In the genomic region with DNA sequence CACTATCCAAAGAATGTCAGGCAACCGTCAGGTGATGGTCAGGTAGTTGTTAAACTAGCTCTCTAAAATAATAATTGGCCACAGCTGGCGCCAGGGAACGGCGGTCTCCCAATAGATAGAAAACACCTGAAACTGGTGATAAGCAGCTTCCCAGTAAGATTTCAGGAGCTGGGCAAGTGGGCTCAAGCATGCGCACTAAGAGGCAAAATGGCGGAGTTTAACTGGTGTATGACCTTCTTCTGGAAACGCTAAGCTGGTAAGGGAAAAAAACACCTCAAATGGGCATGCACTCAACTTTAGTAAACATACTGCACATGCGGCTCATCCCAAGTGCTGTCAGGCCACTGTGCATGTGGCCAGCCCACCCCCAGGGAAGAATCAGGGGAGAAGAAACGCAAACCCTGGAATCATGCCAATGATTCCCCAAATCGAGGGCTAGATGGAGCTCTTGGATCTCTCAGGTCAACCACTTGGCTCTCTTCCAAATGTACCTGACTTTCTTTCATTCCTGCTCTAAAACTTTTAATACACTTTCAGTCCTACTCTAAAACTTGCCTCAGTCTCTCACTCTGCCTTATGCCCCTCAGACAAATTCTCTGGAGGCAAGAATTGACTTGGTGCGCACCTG, we compare ENCODE assay signal across 9 cellular contexts.
DNase-seq lines count a peak whose midpoint lies in the region; FAIRE-seq and TF ChIP-seq lines count a peak whose summit lies in the region.
"Had no signal": no experiment of that assay in that cellular context is flagged by ENCODE, and none has a peak within 500 bp of the region (broad histone marks: within the 10 kb centered on the region; RNA-seq: fewer than 3 reads in every experiment).

No MANE protein-coding gene starts in this region.

- 61 to 65% methylated on average over 11 of the region's 11 CpGs for WGBS in GM23248 (ENCODE audit: low coverage in 1 of 2, low lambda C conversion rate in 2 of 2, missing lambda C conversion rate in 2 of 2), 2 experiments

- H3K4me3 Mint-ChIP-seq in chondrocyte (ENCODE audit: unreplicated experiment) (no peak overlapping the region), nephron (no peak overlapping the region)

- no peak overlapping the region for H3K27ac Mint-ChIP-seq in chondrocyte (ENCODE audit: unreplicated experiment)
- H3K27ac Mint-ChIP-seq in nephron, result no peak overlapping the region

- H3K36me3 ChIP-seq in GM23248 (ENCODE audit: low read depth), result no peaks in the 10 kb centered on the region

- H3K9me3 ChIP-seq in GM23248 (ENCODE audit: low read depth), result no peaks in the 10 kb centered on the region

- no peak overlapping the region for H3K4me2 ChIP-seq in GM23248 (ENCODE audit: unreplicated experiment)

- no peak for TF ChIP-seq POLR2A in GM12892 (IDR thresholded peaks at IDR 0.05; ENCODE audit: low read depth, low read length)

- TF ChIP-seq CTCF in chondrocyte (IDR thresholded peaks at IDR 0.05) (peak; percentile 36), nephron (IDR thresholded peaks at IDR 0.05; ENCODE audit: unreplicated experiment in 3 of 3) (peak; percentile 18 to 35 (median 35)), GM20000 (IDR thresholded peaks at IDR 0.05; ENCODE audit: extremely low read depth, missing control alignments) (no peak)

- H3K36me3 Mint-ChIP-seq in chondrocyte (ENCODE audit: low read depth), result peaks cover 3% of the 10 kb centered on the region
- no peaks in the 10 kb centered on the region for H3K36me3 Mint-ChIP-seq in nephron (ENCODE audit: low read depth)

- H4K20me1 ChIP-seq in GM23248 (ENCODE audit: insufficient read depth), result no peaks in the 10 kb centered on the region

- H3K27me3 ChIP-seq in GM23248 (replicated peaks; ENCODE audit: insufficient read depth), result no peaks in the 10 kb centered on the region

- in situ Hi-C loops in GM23248 (cut with MboI), result no loop called here

- no peaks in the 10 kb centered on the region for H3K9me2 ChIP-seq in GM23248 (ENCODE audit: insufficient read depth)

- no peaks in the 10 kb centered on the region for H3F3A ChIP-seq in GM23248 (ENCODE audit: insufficient read depth)

- no peaks in the 10 kb centered on the region for H3K4me1 ChIP-seq in GM23248 (ENCODE audit: insufficient read depth)

- H3K9ac ChIP-seq in GM23248, result no peak overlapping the region

- H3K4me1 Mint-ChIP-seq in chondrocyte (ENCODE audit: low read depth) (peaks cover 7% of the 10 kb centered on the region), nephron (peaks cover 8% of the 10 kb centered on the region)

- H3K9me3 Mint-ChIP-seq in chondrocyte (ENCODE audit: low read depth) (no peaks in the 10 kb centered on the region), nephron (no peaks in the 10 kb centered on the region)

- no peak overlapping the region for H2AFZ ChIP-seq in GM23248

- no peak for DNase-seq in GM12892 (ENCODE audit: insufficient read length)
- DNase-seq in NCI-H510A (lab: John Stamatoyannopoulos, UW), result peak; percentile 36
- DNase-seq in chondrocyte (ENCODE audit: low spot score), result no peak
- DNase-seq in activated T-cell treated with anti-CD3 and anti-CD28 coated beads for 4 hours, result no peak
- DNase-seq in GM23248, result no peak
- DNase-seq in GM20000 (ENCODE audit: low spot score), result no peak
- no peak for DNase-seq in hepatic stellate cell (ENCODE audit: low spot score)
- DNase-seq: SW 1271 had no signal

- H3K79me2 ChIP-seq in GM23248 (ENCODE audit: insufficient read depth), result no peaks in the 10 kb centered on the region

- peak; percentile 30 for FAIRE-seq in GM12892 (lab: Jason Lieb, UNC)

- H3K27me3 Mint-ChIP-seq in chondrocyte (ENCODE audit: low read depth), result peaks cover 8% of the 10 kb centered on the region
- H3K27me3 Mint-ChIP-seq in nephron (ENCODE audit: low read depth), result no peaks in the 10 kb centered on the region

- no peak overlapping the region for H3K27ac ChIP-seq in GM23248

- H3K4me3 ChIP-seq in GM23248, result no peak overlapping the region
